Comparison of ENCODE assay signal across 9 cellular contexts in genomic region chr1:40625076-40625475, GRCh38. TPM values are rescaled to one million over a fixed set of nuclear protein-coding genes. Genes with fewer than 3 reads are reported as not detected.
DNase-seq lines count a peak whose midpoint lies in the region; ATAC-seq, FAIRE-seq and TF ChIP-seq lines count a peak whose summit lies in the region.
"Had no signal": no experiment of that assay in that cellular context is flagged by ENCODE, and none has a peak within 500 bp of the region (broad histone marks: within the 10 kb centered on the region; RNA-seq: fewer than 3 reads in every experiment).

No MANE protein-coding gene starts in this region.

- H3K9ac ChIP-seq in OCI-LY3 (ENCODE audit: low read length): peak overlapping the region; percentile 26; the same call in 1 of the 2 replicates

- ATAC-seq in stimulated activated naive B cell treated with anti-CD40 and anti-IgM and Interleukin-4, amounts not matched to agents 10 μg/mL and 1 μg/mL and 100 μg/mL, for 72 hours (replicated peaks): peak; percentile 80 to 82
- no peak for ATAC-seq in HG03097 (IDR thresholded peaks at IDR 0.05; ENCODE audit: low FRiP score, unreplicated experiment)

- intact Hi-C loops in esophagus squamous epithelium (cut with DNase I): no loop called here

- no peak overlapping the region for H2AFZ ChIP-seq in OCI-LY3 (ENCODE audit: low read depth, low read length)

- no peak for FAIRE-seq in RCC 7860 (lab: Jason Lieb, UNC)
- FAIRE-seq: GM18507 had no signal

- peak overlapping the region; percentile 43 for H3K4me2 ChIP-seq in OCI-LY3 (ENCODE audit: low read length)

- H3K4me3 ChIP-seq in OCI-LY3 (ENCODE audit: low read length): no peak overlapping the region
- no peak overlapping the region for H3K4me3 ChIP-seq in esophagus squamous epithelium

- H3K79me2 ChIP-seq in OCI-LY3 (ENCODE audit: low read length): no peaks in the 10 kb centered on the region

- H3K27me3 Mint-ChIP-seq in stimulated activated naive B cell treated with anti-CD40 and anti-IgM and Interleukin-4, amounts not matched to agents 10 μg/mL and 1 μg/mL and 100 μg/mL, for 72 hours: peaks cover 5 to 7% of the 10 kb centered on the region in 2 donors

- H3K4me1 ChIP-seq in OCI-LY3 (ENCODE audit: low read length) (peaks cover 49% of the 10 kb centered on the region), esophagus squamous epithelium (no peaks in the 10 kb centered on the region)

- H3K4me1 Mint-ChIP-seq in stimulated activated naive B cell treated with anti-CD40 and anti-IgM and Interleukin-4, amounts not matched to agents 10 μg/mL and 1 μg/mL and 100 μg/mL, for 72 hours: peaks cover 18 to 29% of the 10 kb centered on the region in 2 donors

- no peaks in the 10 kb centered on the region for H3K9me3 Mint-ChIP-seq in stimulated activated naive B cell treated with anti-CD40 and anti-IgM and Interleukin-4, amounts not matched to agents 10 μg/mL and 1 μg/mL and 100 μg/mL, for 72 hours

- H3K9me3 ChIP-seq in OCI-LY3 (ENCODE audit: insufficient read depth, low read length) (no peaks in the 10 kb centered on the region), esophagus squamous epithelium (no peaks in the 10 kb centered on the region)

- WGBS in esophagus squamous epithelium, 2 donors: 19 to 28% methylated on average over 3 of the region's 4 CpGs

- CTCF ChIA-PET in RWPE1 (lab: Yijun Ruan, JAX): interaction anchor here (0.6 to 1.8 kb wide), 4 partner anchors 24 to 229 kb away, joined by 3 to 7 read pairs (median 3); no protein-coding TSS in a partner anchor

- H3K27ac ChIP-seq in OCI-LY3 (ENCODE audit: low read length) (no peak overlapping the region), esophagus squamous epithelium (no peak overlapping the region), RWPE1 (no peak overlapping the region)

- TF ChIP-seq CTCF in OCI-LY3 (IDR thresholded peaks at IDR 0.05; ENCODE audit: low read depth, low read length): peak; percentile 59
- peak in 4 of 6 experiments; percentile 7 to 48 (median 18) for TF ChIP-seq CTCF in esophagus squamous epithelium (IDR thresholded peaks at IDR 0.05)
- no peak for TF ChIP-seq CTCF in RWPE1 (conservative IDR thresholded peaks at IDR 0.05; ENCODE audit: low read depth)

- no peak overlapping the region for H3K4me3 Mint-ChIP-seq in stimulated activated naive B cell treated with anti-CD40 and anti-IgM and Interleukin-4, amounts not matched to agents 10 μg/mL and 1 μg/mL and 100 μg/mL, for 72 hours

- H3K36me3 Mint-ChIP-seq in stimulated activated naive B cell treated with anti-CD40 and anti-IgM and Interleukin-4, amounts not matched to agents 10 μg/mL and 1 μg/mL and 100 μg/mL, for 72 hours: peaks cover 0 to 3% of the 10 kb centered on the region in 2 donors

- no peaks in the 10 kb centered on the region for H3K27me3 ChIP-seq in OCI-LY3 (ENCODE audit: low read depth, low read length)
- H3K27me3 ChIP-seq in esophagus squamous epithelium: no peaks in the 10 kb centered on the region

- TF ChIP-seq POLR2A in esophagus squamous epithelium (IDR thresholded peaks at IDR 0.05): no peak

- POLR2A ChIA-PET in RWPE1 (lab: Yijun Ruan, JAX; ENCODE audit: low non-redundant PET): no interaction called here

- H3K27ac Mint-ChIP-seq in stimulated activated naive B cell treated with anti-CD40 and anti-IgM and Interleukin-4, amounts not matched to agents 10 μg/mL and 1 μg/mL and 100 μg/mL, for 72 hours: no peak overlapping the region

- peak; percentile 31 for DNase-seq in stimulated activated CD4-positive, alpha-beta T cell treated with anti-CD3 and anti-CD28 coated beads, Interleukin-1b, Interleukin-23, amount 100 ng/mL, for 48 hours
- DNase-seq in stimulated activated CD4-positive, alpha-beta T cell treated with anti-CD3 and anti-CD28 coated beads, Interleukin-2, amount 100 ng/mL, for 48 hours: no peak
- DNase-seq in esophagus squamous epithelium (lab: John Stamatoyannopoulos, UW): no peak
- DNase-seq in stimulated activated naive B cell treated with anti-CD40 and anti-IgM and Interleukin-4, amounts not matched to agents 10 μg/mL and 1 μg/mL and 100 μg/mL, for 72 hours: no peak
- DNase-seq in RWPE1 (ENCODE audit: low spot score): no peak
- DNase-seq in RCC 7860 (ENCODE audit: low spot score): no peak

- no peaks in the 10 kb centered on the region for H4K20me1 ChIP-seq in OCI-LY3 (ENCODE audit: insufficient read depth, low read length)

- H3K36me3 ChIP-seq in OCI-LY3 (replicated peaks; ENCODE audit: low read depth, low read length) (no peaks in the 10 kb centered on the region), esophagus squamous epithelium (no peaks in the 10 kb centered on the region)

RNA-seq across cellular contexts. Expression of gene RIMS3, which starts 40.4 kb away (rescaled TPM):
- 1 to 10 TPM; 1.0 to 2.5 (median 1.5) TPM for total RNA-seq in esophagus squamous epithelium
